In the genomic region with DNA sequence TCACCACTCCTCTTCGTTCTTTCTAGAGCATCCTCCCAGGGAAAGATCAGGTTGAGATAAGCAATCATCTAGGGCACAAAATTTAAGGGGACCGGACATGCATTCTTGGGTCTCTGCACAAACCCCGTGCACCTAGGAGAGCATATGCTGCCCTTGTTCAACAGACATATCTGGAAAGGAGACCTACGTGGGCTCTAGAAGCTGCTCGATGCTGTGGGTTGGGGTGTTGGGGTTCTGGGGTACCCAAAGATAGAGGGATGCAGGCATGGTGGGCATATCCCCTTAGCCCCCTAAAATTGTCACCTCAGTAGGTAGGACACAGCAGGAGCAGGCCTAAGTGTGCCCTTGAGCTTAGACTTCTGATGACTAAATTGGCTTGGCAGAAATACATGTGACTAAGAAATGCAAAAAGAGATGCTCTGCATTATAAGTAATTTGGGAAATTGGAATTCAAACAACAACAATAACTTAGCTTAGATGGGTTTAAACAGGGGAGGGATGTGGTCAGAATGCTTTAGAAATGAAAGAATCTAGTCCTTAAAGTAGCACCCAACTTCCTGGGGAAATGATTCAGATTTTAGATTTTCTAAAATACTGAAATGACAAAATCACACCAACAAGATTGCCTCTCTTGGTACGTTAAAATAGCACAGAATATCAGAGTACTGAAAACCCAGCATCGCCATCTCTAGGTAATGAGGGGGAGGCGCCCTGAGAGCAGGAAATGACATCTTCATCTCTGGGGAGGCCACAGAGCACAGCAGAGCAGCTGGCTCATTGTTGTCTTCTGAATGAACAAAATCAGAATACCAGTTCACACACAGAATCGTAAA, we compare ENCODE assay signal across 10 cellular contexts.
DNase-seq lines count a peak whose midpoint lies in the region; ATAC-seq lines count a peak whose summit lies in the region.
"Had no signal": no experiment of that assay in that cellular context is flagged by ENCODE, and none has a peak within 500 bp of the region (broad histone marks: within the 10 kb centered on the region; RNA-seq: fewer than 3 reads in every experiment).

No MANE protein-coding gene starts in this region.

- H3K27ac ChIP-seq in SJSA1 = peak overlapping the region; percentile 67
- H3K27ac ChIP-seq in effector memory CD4-positive, alpha-beta T cell (ENCODE audit: insufficient read depth, low read length, poor library complexity, severe bottlenecking) = peak overlapping the region; percentile 46
- H3K27ac ChIP-seq: 22Rv1, neutrophil had no signal

- no peaks in the 10 kb centered on the region for H3K36me3 ChIP-seq in SJSA1
- no peaks in the 10 kb centered on the region for H3K36me3 ChIP-seq in effector memory CD4-positive, alpha-beta T cell (ENCODE audit: control insufficient read depth, insufficient read depth, low read length)
- H3K36me3 ChIP-seq: neutrophil had no signal

- peak; percentile 100 for ATAC-seq in HG02885 (IDR thresholded peaks at IDR 0.05; ENCODE audit: poor library complexity, unreplicated experiment)

- H3K9me3 ChIP-seq in SJSA1 (replicated peaks) = no peaks in the 10 kb centered on the region
- no peaks in the 10 kb centered on the region for H3K9me3 ChIP-seq in effector memory CD4-positive, alpha-beta T cell (ENCODE audit: control insufficient read depth, low read length)
- H3K9me3 ChIP-seq: neutrophil had no signal

- no peak overlapping the region for H3K4me3 ChIP-seq in SJSA1
- no peak overlapping the region for H3K4me3 ChIP-seq in effector memory CD4-positive, alpha-beta T cell (ENCODE audit: insufficient read depth, low read depth, low read length, poor library complexity, severe bottlenecking)

- no peaks in the 10 kb centered on the region for H3K27me3 ChIP-seq in SJSA1 (replicated peaks)
- no peaks in the 10 kb centered on the region for H3K27me3 ChIP-seq in effector memory CD4-positive, alpha-beta T cell (replicated peaks; ENCODE audit: control insufficient read depth, insufficient read depth, low read length, poor library complexity, severe bottlenecking)
- H3K27me3 ChIP-seq: neutrophil had no signal

- peaks cover 19% of the 10 kb centered on the region for H3K4me1 ChIP-seq in SJSA1 (replicated peaks)
- H3K4me1 ChIP-seq in effector memory CD4-positive, alpha-beta T cell (ENCODE audit: control insufficient read depth, insufficient read depth, low read length, poor library complexity, severe bottlenecking) = peaks cover 10% of the 10 kb centered on the region

- DNase-seq in DMS 273 (lab: John Stamatoyannopoulos, UW; ENCODE audit: unreplicated experiment) (peak; percentile 5), DMS 273 treated with DMSO at 0.1 percent for 48 hours (lab: John Stamatoyannopoulos, UW) (no peak), SJSA1 (ENCODE audit: low read depth in 1 of 2, low spot score in 2 of 2) (peak in 1 of 2 experiments; percentile 49), NCI-H1105 treated with DMSO at 0.1 percent for 48 hours (lab: John Stamatoyannopoulos, UW) (no peak), NCI-H524 treated with DMSO at 0.1 percent for 48 hours (lab: John Stamatoyannopoulos, UW) (no peak)
- peak in 1 of 3 donors; percentile 4 for DNase-seq in effector memory CD4-positive, alpha-beta T cell
- DNase-seq in stimulated activated CD8-positive, alpha-beta memory T cell treated with anti-CD3 and anti-CD28 coated beads, Interleukin-7, amount 100 ng/mL, for 48 hours (ENCODE audit: extremely low read depth in 1 of 2, low read depth in 1 of 2) = peak; percentile 22 to 67

Comparison
In these comparisons a context has a peak if more than half of its experiments do, and no peak if none do; other contexts are left out.
1. DNase-seq: peak in DMS 273 (single experiment) and stimulated activated CD8-positive, alpha-beta memory T cell treated with anti-CD3 and anti-CD28 coated beads, Interleukin-7, amount 100 ng/mL, for 48 hours (2 of 2); none in DMS 273 treated with DMSO at 0.1 percent for 48 hours (single experiment), NCI-H1105 treated with DMSO at 0.1 percent for 48 hours (single experiment) and NCI-H524 treated with DMSO at 0.1 percent for 48 hours (single experiment).